ENCODE assay signal across 1 cellular context in the genomic region with DNA sequence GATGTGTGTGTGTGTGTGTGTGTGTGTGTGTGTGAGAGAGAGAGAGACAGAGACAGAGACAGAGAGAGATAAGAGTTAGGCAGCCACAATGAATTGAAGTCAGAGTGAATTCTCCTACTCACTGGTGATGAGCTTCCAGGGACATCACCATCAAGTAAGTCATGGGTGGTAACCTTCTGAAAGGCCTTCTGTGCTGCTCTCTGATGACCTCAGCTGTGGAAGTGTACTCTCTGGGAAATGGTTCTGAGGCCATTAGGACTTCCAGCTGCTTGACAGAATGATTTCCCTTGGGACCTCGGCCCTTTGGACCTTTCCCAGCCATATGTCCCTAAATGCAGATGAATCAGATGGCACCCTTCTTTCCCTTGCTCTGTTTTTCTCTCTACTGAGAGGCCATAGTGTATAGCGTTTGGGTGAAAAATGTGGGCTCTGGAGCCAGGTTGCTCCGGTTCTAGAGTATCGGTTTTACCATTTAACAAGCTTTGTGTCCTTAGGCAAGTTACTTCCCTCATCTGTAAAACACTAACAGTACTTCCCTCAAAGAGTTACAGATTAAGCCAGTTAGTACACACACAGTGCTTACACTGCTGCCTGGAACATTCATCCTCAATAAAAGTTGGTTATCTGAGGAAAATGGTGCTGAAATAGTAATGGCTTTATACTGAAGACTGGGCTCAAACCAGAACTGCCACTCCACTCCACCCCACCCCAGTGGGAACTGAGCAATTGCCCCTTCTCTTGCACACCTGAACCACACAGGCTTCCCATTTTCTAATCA.
TF ChIP-seq lines count a peak whose summit lies in the region.

No MANE protein-coding gene starts in this region.

TF ChIP-seq in K562, 482 proteins besides CTCF, POLR2A, EP300 and RAD21:
- TF ChIP-seq ZBTB17 (CRISPR knock-in tag; IDR thresholded peaks at IDR 0.05) (peak; percentile 63; the same call in 1 of the 2 replicates), HNRNPUL1 (IDR thresholded peaks at IDR 0.05; ENCODE audit: low read length) (no peak), ARID4B (CRISPR knock-in tag; IDR thresholded peaks at IDR 0.05) (no peak), MLLT1 (IDR thresholded peaks at IDR 0.05) (0 out of 4 replicates have a peak, but pooled peaks of 1 of the 2 experiments have one; percentile 34)
TF ChIP-seq in K562: peak in this region for 2.
